Comparison of ENCODE assay signal across 25 cellular contexts in the genomic region with DNA sequence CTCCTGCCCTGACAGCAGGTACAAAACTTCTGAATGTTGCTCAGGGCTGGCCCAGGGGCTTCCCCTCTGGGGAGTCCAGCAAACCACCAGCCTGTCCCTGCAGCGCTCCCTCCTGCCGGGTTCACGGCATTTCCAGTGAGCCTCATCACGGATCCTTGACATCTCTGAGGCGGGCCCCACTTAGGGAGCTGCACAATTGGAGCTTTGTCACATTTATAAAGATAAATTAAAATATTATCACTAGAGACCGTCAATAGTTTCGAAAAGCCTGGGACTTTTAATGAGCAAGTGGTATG. TPM values are rescaled to one million over a fixed set of nuclear protein-coding genes. Genes with fewer than 3 reads are reported as not detected.
A peak's percentile ranks its signal among the peaks of the same experiment; 100 is the strongest.
DNase-seq lines count a peak whose midpoint lies in the region; TF ChIP-seq lines count a peak whose summit lies in the region.
"Had no signal": no experiment of that assay in that cellular context is flagged by ENCODE, and none has a peak within 500 bp of the region (broad histone marks: within the 10 kb centered on the region; RNA-seq: fewer than 3 reads in every experiment).

No MANE protein-coding gene starts in this region.

- no peak overlapping the region for H3K4me3 ChIP-seq in BE2C (ENCODE audit: low read depth, low read length)
- H3K4me3 ChIP-seq in sigmoid colon = no peak overlapping the region
- no peak overlapping the region for H3K4me3 ChIP-seq in GM23248
- H3K4me3 ChIP-seq: adrenal gland, gastrocnemius medialis, lung, skin epidermis, vagina had no signal

- H3K9ac ChIP-seq in H9 (ENCODE audit: extremely low read depth, insufficient read length, low read length) = no peak overlapping the region
- H3K9ac ChIP-seq in GM23248 = no peak overlapping the region

- H3K4me2 ChIP-seq in H9 (ENCODE audit: insufficient read depth, insufficient read length, low read length) = no peak overlapping the region
- no peak overlapping the region for H3K4me2 ChIP-seq in GM23248 (ENCODE audit: unreplicated experiment)

- H3K18ac ChIP-seq in H9 (ENCODE audit: insufficient read length, low read depth, low read length) = no peak overlapping the region

- intact Hi-C loops in sigmoid colon (cut with DNase I) = no loop called here

- no CpG with 5 or more reads among the region's 7 CpGs for WGBS in H9 (ENCODE audit: extremely low coverage, insufficient read length, low lambda C conversion rate)
- 41 to 64% methylated on average over 7 of the region's 7 CpGs for WGBS in sigmoid colon, 2 donors
- WGBS in GM23248 (ENCODE audit: low coverage in 1 of 2, low lambda C conversion rate in 2 of 2, missing lambda C conversion rate in 2 of 2), 2 experiments = 77 to 84% methylated on average over 7 of the region's 7 CpGs

- no peaks in the 10 kb centered on the region for H3K79me1 ChIP-seq in H9 (ENCODE audit: insufficient read depth, low read depth, low read length, poor library complexity, severe bottlenecking)

- H3K9me3 ChIP-seq in BE2C (no peaks in the 10 kb centered on the region), H9 (ENCODE audit: control insufficient read depth, low read depth, low read length) (no peaks in the 10 kb centered on the region), sigmoid colon (no peaks in the 10 kb centered on the region), GM23248 (ENCODE audit: low read depth) (no peaks in the 10 kb centered on the region)
- H3K9me3 ChIP-seq: adrenal gland, gastrocnemius medialis, vagina had no signal

- TF ChIP-seq EP300 in sigmoid colon (IDR thresholded peaks at IDR 0.05) = no peak

- no peak overlapping the region for H2BK20ac ChIP-seq in H9 (ENCODE audit: low read depth, low read length, poor library complexity, severe bottlenecking)

- TF ChIP-seq CTCF in BE2C (IDR thresholded peaks at IDR 0.05; ENCODE audit: low read depth, low read length) (0 out of 2 replicates have a peak, but pooled peaks have one; percentile 4), H9 (conservative IDR thresholded peaks at IDR 0.05) (no peak), sigmoid colon (IDR thresholded peaks at IDR 0.05) (no peak)

- H4K20me1 ChIP-seq in H9 (ENCODE audit: control insufficient read depth, insufficient read depth, insufficient read length) (no peaks in the 10 kb centered on the region), GM23248 (ENCODE audit: insufficient read depth) (no peaks in the 10 kb centered on the region)

- H3K27ac ChIP-seq in H9 (ENCODE audit: insufficient read length, low read depth, low read length) = no peak overlapping the region
- no peak overlapping the region for H3K27ac ChIP-seq in sigmoid colon
- H3K27ac ChIP-seq in GM23248 = no peak overlapping the region
- H3K27ac ChIP-seq: adrenal gland, gastrocnemius medialis, skin epidermis, vagina, VCaP had no signal

- H3K56ac ChIP-seq in H9 (ENCODE audit: insufficient read length, low read depth, low read length) = no peak overlapping the region

- H2AK5ac ChIP-seq in H9 (ENCODE audit: insufficient read length, low read length) = no peak overlapping the region

- no peak overlapping the region for H3K4me3 Mint-ChIP-seq in H9
- H3K4me3 Mint-ChIP-seq: activated CD4-positive, alpha-beta T cell treated with anti-CD3 and anti-CD28 coated beads, Interleukin-2, amount 10 ng/mL, durations not matched to agents 24 days and 14 days; activated naive CD4-positive, alpha-beta T cell treated with anti-CD3 and anti-CD28 coated beads, Interleukin-2, amount 10 ng/mL, durations not matched to agents 7 days and 5 days; brain; naive thymus-derived CD8-positive, alpha-beta T cell had no signal

- DNase-seq in BE2C (peak; percentile 12), H9 (peak; percentile 11), ecto neural progenitor cell (ENCODE audit: low spot score) (peak; percentile 51), sigmoid colon (peak; percentile 34), GM23248 (no peak), NAMALWA (ENCODE audit: low spot score) (no peak)
- no peak for DNase-seq in stimulated activated CD4-positive, alpha-beta T cell treated with anti-CD3 and anti-CD28 coated beads, Interleukin-12 subunit alpha, Interleukin-12 subunit beta, amount 100 ng/mL, for 4 hours
- DNase-seq: activated CD4-positive, alpha-beta T cell treated with anti-CD3 and anti-CD28 coated beads, Interleukin-2, amount 10 ng/mL, durations not matched to agents 24 days and 14 days; activated naive CD4-positive, alpha-beta T cell treated with anti-CD3 and anti-CD28 coated beads, Interleukin-2, amount 10 ng/mL, durations not matched to agents 7 days and 5 days; activated T-cell treated with anti-CD3 and anti-CD28 coated beads, Interleukin-2, amount 50 U/mL, for 48 hours; adrenal gland; DMS 273 treated with DMSO at 0.1 percent for 48 hours; gastrocnemius medialis; MV-4-11; naive thymus-derived CD8-positive, alpha-beta T cell; NCI-H446; stimulated activated naive CD4-positive, alpha-beta T cell treated with Interleukin-2 at 50 U/mL for 16 hours; T1000 had no signal

- peaks cover 0 to 3% of the 10 kb centered on the region in 2 experiments; a peak in 3 of 5 replicates for H3K9me3 Mint-ChIP-seq in H9
- H3K9me3 Mint-ChIP-seq: activated CD4-positive, alpha-beta T cell treated with anti-CD3 and anti-CD28 coated beads, Interleukin-2, amount 10 ng/mL, durations not matched to agents 24 days and 14 days; activated naive CD4-positive, alpha-beta T cell treated with anti-CD3 and anti-CD28 coated beads, Interleukin-2, amount 10 ng/mL, durations not matched to agents 7 days and 5 days had no signal

- H3K79me2 ChIP-seq in H9 (ENCODE audit: insufficient read depth, low read length) (no peaks in the 10 kb centered on the region), GM23248 (ENCODE audit: insufficient read depth) (no peaks in the 10 kb centered on the region)

- H3T11ph ChIP-seq in H9 (ENCODE audit: low read length) = no peak overlapping the region

- no peaks in the 10 kb centered on the region for H3K36me3 ChIP-seq in BE2C
- no peaks in the 10 kb centered on the region for H3K36me3 ChIP-seq in sigmoid colon
- H3K36me3 ChIP-seq in GM23248 (ENCODE audit: low read depth) = no peaks in the 10 kb centered on the region
- H3K36me3 ChIP-seq: adrenal gland, gastrocnemius medialis, vagina had no signal

- no peak overlapping the region for H3K4ac ChIP-seq in H9 (ENCODE audit: low read depth, low read length)

- H3K4me1 Mint-ChIP-seq in H9 = no peaks in the 10 kb centered on the region

- in situ Hi-C loops in GM23248 (cut with MboI) = loop anchor here (25.0 kb wide), 1 partner anchor 525 kb away; no protein-coding TSS in a partner anchor

- no peak overlapping the region for H3K23ac ChIP-seq in H9 (ENCODE audit: insufficient read length, low read depth, low read length)

- peaks cover 58% of the 10 kb centered on the region for H3K27me3 Mint-ChIP-seq in H9 (ENCODE audit: low read depth)

- H3K9me2 ChIP-seq in GM23248 (ENCODE audit: insufficient read depth) = no peaks in the 10 kb centered on the region

- no peak overlapping the region for H3K27ac Mint-ChIP-seq in H9
- H3K27ac Mint-ChIP-seq: activated CD4-positive, alpha-beta T cell treated with anti-CD3 and anti-CD28 coated beads, Interleukin-2, amount 10 ng/mL, durations not matched to agents 24 days and 14 days; activated naive CD4-positive, alpha-beta T cell treated with anti-CD3 and anti-CD28 coated beads, Interleukin-2, amount 10 ng/mL, durations not matched to agents 7 days and 5 days; naive thymus-derived CD8-positive, alpha-beta T cell had no signal

- H4K8ac ChIP-seq in H9 (replicated peaks; ENCODE audit: insufficient read length, low read depth, low read length) = no peak overlapping the region

- no peak overlapping the region for H2BK5ac ChIP-seq in H9 (ENCODE audit: insufficient read length, low read length)

- H2AFZ ChIP-seq in H9 (ENCODE audit: low read length) (no peak overlapping the region), GM23248 (no peak overlapping the region)

- H3K36me3 Mint-ChIP-seq in H9 (ENCODE audit: insufficient read depth in 1 of 3, low read depth in 3 of 3) = no peaks in the 10 kb centered on the region; a peak in 2 of 7 replicates
- H3K36me3 Mint-ChIP-seq: activated naive CD4-positive, alpha-beta T cell treated with anti-CD3 and anti-CD28 coated beads, Interleukin-2, amount 10 ng/mL, durations not matched to agents 7 days and 5 days; brain had no signal

- H3F3A ChIP-seq in GM23248 (ENCODE audit: insufficient read depth) = no peaks in the 10 kb centered on the region

- no peak overlapping the region for H2BK12ac ChIP-seq in H9 (ENCODE audit: insufficient read length, low read depth, low read length)

- H3K14ac ChIP-seq in H9 (ENCODE audit: insufficient read depth, low read length) = no peak overlapping the region

- no peak overlapping the region for H4K5ac ChIP-seq in H9 (ENCODE audit: insufficient read length, low read depth, low read length)

- peaks cover 50% of the 10 kb centered on the region for H3K27me3 ChIP-seq in BE2C
- no peaks in the 10 kb centered on the region for H3K27me3 ChIP-seq in H9 (ENCODE audit: insufficient read depth, low read length)
- peaks cover 0 to 21% (median 12%) of the 10 kb centered on the region in 3 donors for H3K27me3 ChIP-seq in sigmoid colon
- peaks cover 43% of the 10 kb centered on the region for H3K27me3 ChIP-seq in GM23248 (replicated peaks; ENCODE audit: insufficient read depth)
- H3K27me3 ChIP-seq: vagina had no signal

- no peak overlapping the region for H4K91ac ChIP-seq in H9 (ENCODE audit: insufficient read length, low read depth, low read length)

- no peak overlapping the region for H2BK120ac ChIP-seq in H9 (ENCODE audit: low read depth, low read length, poor library complexity, severe bottlenecking)

- H3K4me1 ChIP-seq in BE2C (no peaks in the 10 kb centered on the region), H9 (ENCODE audit: insufficient read depth, low read length) (no peaks in the 10 kb centered on the region), sigmoid colon (peaks cover 0 to 6% (median 5%) of the 10 kb centered on the region in 4 donors), GM23248 (ENCODE audit: insufficient read depth) (no peaks in the 10 kb centered on the region)
- H3K4me1 ChIP-seq: adrenal gland, gastrocnemius medialis had no signal

- peaks cover 2% of the 10 kb centered on the region for H3K23me2 ChIP-seq in H9 (ENCODE audit: insufficient read length, low read depth, low read length, poor library complexity, severe bottlenecking)

- TF ChIP-seq POLR2A in sigmoid colon (IDR thresholded peaks at IDR 0.05) = no peak

- no peak overlapping the region for H2BK15ac ChIP-seq in H9 (ENCODE audit: low read depth, low read length)

RNA-seq across cellular contexts. Expression of a gene that starts 5.1 kb away (rescaled TPM):
- polyA plus RNA-seq in BE2C (2012; ENCODE audit: insufficient read depth, insufficient read length, low read depth) = 0.09 TPM
- 0.57 and 0.72 TPM in 2 replicates for total RNA-seq in H9 (2021)
- total RNA-seq in sigmoid colon = 1 to 10 TPM; 2.0 to 6.4 (median 4.0) TPM
- 1 to 10 TPM in 1 of 3 donors, not detected in 2; 1.8 TPM for polyA plus RNA-seq in sigmoid colon
- 1.4 and 4.3 TPM in 2 replicates for total RNA-seq in GM23248 (2014; rRNA removed; shearing (Covaris generic))
- 0.38 and 0.74 TPM in 2 replicates for polyA plus RNA-seq in GM23248 (2016; fragmentation: Nextera tagmentation; extraction: Ambion mirVana)
- total RNA-seq: activated CD4-positive, alpha-beta T cell treated with anti-CD3 and anti-CD28 coated beads, Interleukin-2, amount 10 ng/mL, durations not matched to agents 24 days and 14 days; activated CD8-positive, alpha-beta memory T cell treated with anti-CD3 and anti-CD28 coated beads for 36 hours; endothelial cell of umbilical vein; naive thymus-derived CD8-positive, alpha-beta T cell had no signal
- polyA plus RNA-seq: endothelial cell of umbilical vein; naive thymus-derived CD8-positive, alpha-beta T cell had no signal

Comparison
In these comparisons a context has a peak if more than half of its experiments do, and no peak if none do; other contexts are left out.
1. DNase-seq: peak in BE2C (single experiment), H9 (single experiment), ecto neural progenitor cell (single experiment) and sigmoid colon (single experiment); none in stimulated activated CD4-positive, alpha-beta T cell treated with anti-CD3 and anti-CD28 coated beads, Interleukin-12 subunit alpha, Interleukin-12 subunit beta, amount 100 ng/mL, for 4 hours (single experiment), GM23248 (single experiment) and NAMALWA (single experiment).